ENCODE assay signal across 7 cellular contexts in genomic region chr9:93726147-93726546, GRCh38.
"Had no signal": no experiment of that assay in that cellular context is flagged by ENCODE, and none has a peak within 500 bp of the region (broad histone marks: within the 10 kb centered on the region; RNA-seq: fewer than 3 reads in every experiment).

No MANE protein-coding gene starts in this region.

- H3K27ac ChIP-seq: HL-60, KMS-11 had no signal

- H3K4me1 Mint-ChIP-seq: GM23338 had no signal

- DNase-seq: H9, HCEC 1CT, Karpas-422 had no signal

- H3K9ac ChIP-seq: KMS-11 had no signal

- H3K4me3 ChIP-seq: GM23338, K562 had no signal

- H3K27ac Mint-ChIP-seq: GM23338, H9 had no signal

- H3K4me3 Mint-ChIP-seq: GM23338, H9 had no signal
